Comparison of ENCODE assay signal across 13 cellular contexts in genomic region chr22:50584106-50585096, GRCh38. TPM values are rescaled to one million over a fixed set of nuclear protein-coding genes. Genes with fewer than 3 reads are reported as not detected.
DNase-seq lines count a peak whose midpoint lies in the region; ATAC-seq and TF ChIP-seq lines count a peak whose summit lies in the region.
"Had no signal": no experiment of that assay in that cellular context is flagged by ENCODE, and none has a peak within 500 bp of the region (broad histone marks: within the 10 kb centered on the region; RNA-seq: fewer than 3 reads in every experiment).

No MANE protein-coding gene starts in this region.

- no peaks in the 10 kb centered on the region for H4K20me1 ChIP-seq in SU-DHL-6 (ENCODE audit: low read depth, low read length)
- H4K20me1 ChIP-seq in hepatocyte (ENCODE audit: insufficient read depth, poor library complexity, severe bottlenecking) = no peaks in the 10 kb centered on the region

- intact Hi-C loops in activated naive CD4-positive, alpha-beta T cell treated with anti-CD3 and anti-CD28 coated beads for 36 hours (cut with micrococcal nuclease) = no loop called here

- H3K36me3 Mint-ChIP-seq in activated naive CD4-positive, alpha-beta T cell treated with anti-CD3 and anti-CD28 coated beads for 36 hours (ENCODE audit: low read depth) = peaks cover 17% of the 10 kb centered on the region
- H3K36me3 Mint-ChIP-seq in stimulated activated memory B cell treated with anti-CD40 and anti-IgM and Interleukin-4, amounts not matched to agents 10 μg/mL and 1 μg/mL and 100 μg/mL, for 72 hours = peaks cover 13% of the 10 kb centered on the region

- H3K79me2 ChIP-seq in SU-DHL-6 (ENCODE audit: insufficient read depth, low read length) (peaks cover 8% of the 10 kb centered on the region), hepatocyte (peaks cover 18% of the 10 kb centered on the region)

- H3K4me1 Mint-ChIP-seq in activated naive CD4-positive, alpha-beta T cell treated with anti-CD3 and anti-CD28 coated beads for 36 hours (ENCODE audit: low read depth) = peaks cover 28% of the 10 kb centered on the region
- peaks cover 28% of the 10 kb centered on the region for H3K4me1 Mint-ChIP-seq in stimulated activated memory B cell treated with anti-CD40 and anti-IgM and Interleukin-4, amounts not matched to agents 10 μg/mL and 1 μg/mL and 100 μg/mL, for 72 hours

- no peak overlapping the region for H3K27ac Mint-ChIP-seq in activated naive CD4-positive, alpha-beta T cell treated with anti-CD3 and anti-CD28 coated beads for 36 hours
- no peak overlapping the region for H3K27ac Mint-ChIP-seq in stimulated activated memory B cell treated with anti-CD40 and anti-IgM and Interleukin-4, amounts not matched to agents 10 μg/mL and 1 μg/mL and 100 μg/mL, for 72 hours

- no peaks in the 10 kb centered on the region for H3K27me3 ChIP-seq in SU-DHL-6 (ENCODE audit: low read length)
- H3K27me3 ChIP-seq in hepatocyte = no peaks in the 10 kb centered on the region

- H3K4me2 ChIP-seq in SU-DHL-6 (ENCODE audit: low read depth, low read length, poor library complexity, severe bottlenecking) (peak overlapping the region; percentile 61), hepatocyte (peak overlapping the region; percentile 81)

- no peaks in the 10 kb centered on the region for H3F3A ChIP-seq in SU-DHL-6 (ENCODE audit: insufficient read depth)

- peak overlapping the region; percentile 91 for H3K4me3 Mint-ChIP-seq in activated naive CD4-positive, alpha-beta T cell treated with anti-CD3 and anti-CD28 coated beads for 36 hours
- H3K4me3 Mint-ChIP-seq in stimulated activated memory B cell treated with anti-CD40 and anti-IgM and Interleukin-4, amounts not matched to agents 10 μg/mL and 1 μg/mL and 100 μg/mL, for 72 hours = peak overlapping the region; percentile 93

- no peaks in the 10 kb centered on the region for H3K27me3 Mint-ChIP-seq in activated naive CD4-positive, alpha-beta T cell treated with anti-CD3 and anti-CD28 coated beads for 36 hours (ENCODE audit: low read depth)
- no peaks in the 10 kb centered on the region for H3K27me3 Mint-ChIP-seq in stimulated activated memory B cell treated with anti-CD40 and anti-IgM and Interleukin-4, amounts not matched to agents 10 μg/mL and 1 μg/mL and 100 μg/mL, for 72 hours

- DNase-seq in activated naive CD4-positive, alpha-beta T cell treated with anti-CD3 and anti-CD28 coated beads for 36 hours = no peak
- DNase-seq in activated naive CD4-positive, alpha-beta T cell treated with anti-CD3 and anti-CD28 coated beads, Interleukin-2, amount 50 U/mL, for 16 hours = no peak
- no peak for DNase-seq in hepatocyte (ENCODE audit: low spot score)
- no peak for DNase-seq in GM03348 (ENCODE audit: low spot score)
- DNase-seq in SKM-1 (lab: John Stamatoyannopoulos, UW; ENCODE audit: unreplicated experiment) = no peak
- DNase-seq in germinal center (ENCODE audit: low spot score) = no peak
- DNase-seq: anterior cingulate cortex; NCI-H2171; stimulated activated naive CD4-positive, alpha-beta T cell had no signal

- CTCF ChIA-PET in activated naive CD4-positive, alpha-beta T cell treated with anti-CD3 and anti-CD28 coated beads for 36 hours (lab: Charles Lee) = interaction anchor here (0.6 to 1.2 kb wide), 4 partner anchors 18 to 36 kb away, joined by 3 to 4 read pairs (median 4); partner anchors contain the start of gene SYCE3

- 90% methylated on average over 21 of the region's 23 CpGs for WGBS in hepatocyte (ENCODE audit: low lambda C conversion rate, missing lambda C conversion rate)

- no peaks in the 10 kb centered on the region for H3K9me3 ChIP-seq in SU-DHL-6 (ENCODE audit: insufficient read depth, low read length)
- no peaks in the 10 kb centered on the region for H3K9me3 ChIP-seq in hepatocyte (ENCODE audit: low read depth)

- H2AFZ ChIP-seq in SU-DHL-6 (ENCODE audit: low read depth, low read length, severe bottlenecking) (no peak overlapping the region), hepatocyte (no peak overlapping the region)

- no peaks in the 10 kb centered on the region for H3K9me3 Mint-ChIP-seq in activated naive CD4-positive, alpha-beta T cell treated with anti-CD3 and anti-CD28 coated beads for 36 hours
- no peaks in the 10 kb centered on the region for H3K9me3 Mint-ChIP-seq in stimulated activated memory B cell treated with anti-CD40 and anti-IgM and Interleukin-4, amounts not matched to agents 10 μg/mL and 1 μg/mL and 100 μg/mL, for 72 hours

- no peaks in the 10 kb centered on the region for H3K36me3 ChIP-seq in SU-DHL-6 (ENCODE audit: low read length)
- no peaks in the 10 kb centered on the region for H3K36me3 ChIP-seq in hepatocyte (replicated peaks; ENCODE audit: insufficient read depth, low read depth)

- peaks cover 13% of the 10 kb centered on the region for H3K4me1 ChIP-seq in hepatocyte (ENCODE audit: insufficient read depth)

- H3K9me2 ChIP-seq in SU-DHL-6 (replicated peaks; ENCODE audit: insufficient read depth, low read length) (no peaks in the 10 kb centered on the region), hepatocyte (replicated peaks; ENCODE audit: insufficient read depth) (no peaks in the 10 kb centered on the region)

- TF ChIP-seq CTCF in SU-DHL-6 (IDR thresholded peaks at IDR 0.05; ENCODE audit: insufficient read depth, low read length, poor library complexity, severe bottlenecking) (no peak), hepatocyte (IDR thresholded peaks at IDR 0.05; ENCODE audit: poor library complexity) (no peak)

- H3K27ac ChIP-seq in SU-DHL-6 (ENCODE audit: low read depth, low read length) (no peak overlapping the region), hepatocyte (no peak overlapping the region)
- H3K27ac ChIP-seq: KMS-11 had no signal

- H3K4me3 ChIP-seq in SU-DHL-6 (ENCODE audit: insufficient read depth, low read length, poor library complexity, severe bottlenecking) (no peak overlapping the region), hepatocyte (no peak overlapping the region)

- no peak for ATAC-seq in stimulated activated memory B cell treated with anti-CD40 and anti-IgM and Interleukin-4, amounts not matched to agents 10 μg/mL and 1 μg/mL and 100 μg/mL, for 72 hours

- H3K9ac ChIP-seq in SU-DHL-6 (ENCODE audit: low read length) = peak overlapping the region; percentile 92

RNA-seq across cellular contexts. Expression of gene CHKB, which starts 1.8 kb away (rescaled TPM):
- 10 to 100 TPM; 71.0 to 81.4 TPM for total RNA-seq in activated naive CD4-positive, alpha-beta T cell treated with anti-CD3 and anti-CD28 coated beads for 36 hours
- total RNA-seq in hepatocyte = 54.9 and 57.4 TPM in 2 replicates
- 89.7 and 125 TPM in 2 replicates for polyA plus RNA-seq in hepatocyte

RNA-seq across cellular contexts. Expression of gene CPT1B, which starts 6.2 kb away (rescaled TPM):
- total RNA-seq in activated naive CD4-positive, alpha-beta T cell treated with anti-CD3 and anti-CD28 coated beads for 36 hours = 10 to 100 TPM; 37.3 to 43.7 TPM
- total RNA-seq in hepatocyte = 24.8 and 27.5 TPM in 2 replicates
- polyA plus RNA-seq in hepatocyte = 64.0 and 80.1 TPM in 2 replicates

RNA-seq across cellular contexts. Expression of gene MAPK8IP2, which starts 16.2 kb away (rescaled TPM):
- total RNA-seq in activated naive CD4-positive, alpha-beta T cell treated with anti-CD3 and anti-CD28 coated beads for 36 hours = under 1 TPM; 0.05 to 0.15 TPM
- total RNA-seq in hepatocyte = 1.0 and 1.6 TPM in 2 replicates
- 3.8 and 4.0 TPM in 2 replicates for polyA plus RNA-seq in hepatocyte

RNA-seq across cellular contexts. Expression of gene SYCE3, which starts 21.7 kb away (rescaled TPM):
- 1 to 10 TPM in 1 of 2 experiments, under 1 TPM in 1; 0.91 to 2.0 TPM for total RNA-seq in activated naive CD4-positive, alpha-beta T cell treated with anti-CD3 and anti-CD28 coated beads for 36 hours
- not detected in 2 replicates for total RNA-seq in hepatocyte
- polyA plus RNA-seq in hepatocyte = 1.4 and 1.5 TPM in 2 replicates
- total RNA-seq: RPMI7951 had no signal

RNA-seq across cellular contexts. Expression of gene KLHDC7B, which starts 38.7 kb away (rescaled TPM):
- 1 to 10 TPM; 7.4 to 7.6 TPM for total RNA-seq in activated naive CD4-positive, alpha-beta T cell treated with anti-CD3 and anti-CD28 coated beads for 36 hours
- 0.92 and 1.7 TPM in 2 replicates for total RNA-seq in hepatocyte
- 0.75 and 1.4 TPM in 2 replicates for polyA plus RNA-seq in hepatocyte
- total RNA-seq: RPMI7951 had no signal
